In genomic region chr4:112448211-112448745, GRCh38 we compare ENCODE assay signal across 19 cellular contexts.
DNase-seq lines count a peak whose midpoint lies in the region; ATAC-seq, FAIRE-seq and TF ChIP-seq lines count a peak whose summit lies in the region.
"Had no signal": no experiment of that assay in that cellular context is flagged by ENCODE, and none has a peak within 500 bp of the region (broad histone marks: within the 10 kb centered on the region; RNA-seq: fewer than 3 reads in every experiment).

No MANE protein-coding gene starts in this region.

- intact Hi-C loops in ovary (cut with DNase I), result no loop called here

- ATAC-seq in activated T-cell treated with anti-CD3 and anti-CD28 coated beads, Interleukin-2, amount 50 U/mL, for 4 hours, result no peak
- ATAC-seq: activated naive CD8-positive, alpha-beta T cell treated with anti-CD3 and anti-CD28 coated beads, Interleukin-2, amount 50 U/mL, for 24 hours; heart left ventricle had no signal

- TF ChIP-seq CTCF in ovary (IDR thresholded peaks at IDR 0.05), result no peak

- H3K27me3 Mint-ChIP-seq in activated T-cell treated with anti-CD3 and anti-CD28 coated beads, Interleukin-2, amount 50 U/mL, for 4 hours (ENCODE audit: low read depth), result no peaks in the 10 kb centered on the region
- H3K27me3 Mint-ChIP-seq: activated CD4-positive, alpha-beta T cell treated with anti-CD3 and anti-CD28 coated beads, Interleukin-2, amount 10 ng/mL, durations not matched to agents 24 days and 14 days; activated naive CD8-positive, alpha-beta T cell treated with anti-CD3 and anti-CD28 coated beads, Interleukin-2, amount 50 U/mL, for 24 hours had no signal

- TF ChIP-seq POLR2A in ovary (IDR thresholded peaks at IDR 0.05), result no peak

- no peak overlapping the region for H3K9ac ChIP-seq in SK-N-MC (ENCODE audit: insufficient read length)
- H3K9ac ChIP-seq: BLaER1 had no signal

- H3K27ac ChIP-seq in SK-N-MC, result no peak overlapping the region; the same call in 1 of the 2 replicates
- H3K27ac ChIP-seq in ovary, result no peak overlapping the region
- H3K27ac ChIP-seq: BLaER1, heart left ventricle, neutrophil had no signal

- DNase-seq in COLO829 (ENCODE audit: low spot score) (peak; percentile 26), HTR-8/SVneo (ENCODE audit: insufficient read length, low spot score) (no peak), SK-N-MC (ENCODE audit: low read depth, low spot score) (no peak), iris pigment epithelial cell (ENCODE audit: low read depth) (peak; percentile 51), T1000 (lab: John Stamatoyannopoulos, UW) (no peak), ovary (no peak), cerebellum (ENCODE audit: low spot score) (no peak)
- no peak for DNase-seq in activated T-cell treated with anti-CD3 and anti-CD28 coated beads, Interleukin-2, amount 50 U/mL, for 4 hours
- DNase-seq: activated CD4-positive, alpha-beta T cell treated with anti-CD3 and anti-CD28 coated beads, Interleukin-2, amount 10 ng/mL, durations not matched to agents 24 days and 14 days; activated naive CD8-positive, alpha-beta T cell treated with anti-CD3 and anti-CD28 coated beads, Interleukin-2, amount 50 U/mL, for 24 hours; activated T-cell treated with anti-CD3 and anti-CD28 coated beads, Interleukin-2, amount 50 U/mL, for 1 hour; H9; heart left ventricle; KBM-7; stimulated activated naive CD4-positive, alpha-beta T cell treated with Interleukin-2 at 50 U/mL for 16 hours had no signal

- no peak overlapping the region for H3K4me3 Mint-ChIP-seq in activated T-cell treated with anti-CD3 and anti-CD28 coated beads, Interleukin-2, amount 50 U/mL, for 4 hours
- H3K4me3 Mint-ChIP-seq: activated CD4-positive, alpha-beta T cell treated with anti-CD3 and anti-CD28 coated beads, Interleukin-2, amount 10 ng/mL, durations not matched to agents 24 days and 14 days; activated naive CD8-positive, alpha-beta T cell treated with anti-CD3 and anti-CD28 coated beads, Interleukin-2, amount 50 U/mL, for 24 hours; H9 had no signal

- H3K4me1 ChIP-seq in ovary (ENCODE audit: insufficient read depth), result no peaks in the 10 kb centered on the region
- H3K4me1 ChIP-seq: BLaER1, heart left ventricle had no signal

- H3K4me3 ChIP-seq in SK-N-MC, result 0 out of 2 replicates have a peak overlapping the region, but pooled peaks have one; percentile 10
- H3K4me3 ChIP-seq in ovary, result no peak overlapping the region
- H3K4me3 ChIP-seq: BLaER1, heart left ventricle had no signal

- H3K9me3 Mint-ChIP-seq in activated T-cell treated with anti-CD3 and anti-CD28 coated beads, Interleukin-2, amount 50 U/mL, for 4 hours, result peaks cover 21% of the 10 kb centered on the region

- no peaks in the 10 kb centered on the region for H3K36me3 ChIP-seq in SK-N-MC (ENCODE audit: insufficient read depth, low read length)
- H3K36me3 ChIP-seq in ovary, result no peaks in the 10 kb centered on the region
- H3K36me3 ChIP-seq: BLaER1, heart left ventricle had no signal

- H3K27me3 ChIP-seq in ovary, result no peaks in the 10 kb centered on the region
- H3K27me3 ChIP-seq: BLaER1, heart left ventricle, neutrophil had no signal

- 0 out of 2 replicates have a peak, but pooled peaks cover 2% of the 10 kb centered on the region for H3K9me3 ChIP-seq in SK-N-MC (ENCODE audit: low read depth, low read length)
- peaks cover 0 to 4% of the 10 kb centered on the region in 2 donors for H3K9me3 ChIP-seq in ovary
- H3K9me3 ChIP-seq: neutrophil had no signal

- peak; percentile 9 for FAIRE-seq in HTR-8/SVneo (lab: Jason Lieb, UNC)
- FAIRE-seq: keratinocyte, urothelium cell line had no signal

- peaks cover 4% of the 10 kb centered on the region for H3K36me3 Mint-ChIP-seq in activated T-cell treated with anti-CD3 and anti-CD28 coated beads, Interleukin-2, amount 50 U/mL, for 4 hours (ENCODE audit: insufficient read depth)

- 49 to 59% (median 52%) methylated on average over 5 of the region's 5 CpGs for WGBS in ovary, 3 donors

- no peaks in the 10 kb centered on the region for H3K4me1 Mint-ChIP-seq in activated T-cell treated with anti-CD3 and anti-CD28 coated beads, Interleukin-2, amount 50 U/mL, for 4 hours (ENCODE audit: low read depth)
- H3K4me1 Mint-ChIP-seq: activated CD4-positive, alpha-beta T cell treated with anti-CD3 and anti-CD28 coated beads, Interleukin-2, amount 10 ng/mL, durations not matched to agents 24 days and 14 days; activated naive CD8-positive, alpha-beta T cell treated with anti-CD3 and anti-CD28 coated beads, Interleukin-2, amount 50 U/mL, for 24 hours had no signal

- TF ChIP-seq EP300 in ovary (IDR thresholded peaks at IDR 0.05), result no peak

Comparison
In these comparisons a context has a peak if more than half of its experiments do, and no peak if none do; other contexts are left out.
1. DNase-seq: peak in COLO829 (single experiment) and iris pigment epithelial cell (single experiment); none in HTR-8/SVneo (single experiment), SK-N-MC (single experiment), T1000 (single experiment), ovary (0 of 5), cerebellum (single experiment) and activated T-cell treated with anti-CD3 and anti-CD28 coated beads, Interleukin-2, amount 50 U/mL, for 4 hours (single experiment).